Comparison of ENCODE assay signal across 9 cellular contexts in genomic region chr13:74061939-74062595, GRCh38.
A peak's percentile ranks its signal among the peaks of the same experiment; 100 is the strongest.
DNase-seq lines count a peak whose midpoint lies in the region; ATAC-seq lines count a peak whose summit lies in the region.
"Had no signal": no experiment of that assay in that cellular context is flagged by ENCODE, and none has a peak within 500 bp of the region (broad histone marks: within the 10 kb centered on the region; RNA-seq: fewer than 3 reads in every experiment).

No MANE protein-coding gene starts in this region.

- H3K79me1 ChIP-seq in mesenchymal stem cell (replicated peaks; ENCODE audit: low read length, poor library complexity, severe bottlenecking): peaks cover 22% of the 10 kb centered on the region

- peak overlapping the region in 1 of 2 experiments; percentile 71 for H3K4me3 ChIP-seq in mesenchymal stem cell (ENCODE audit: insufficient read depth in 1 of 2, low read depth in 1 of 2, low read length in 2 of 2)

- no peaks in the 10 kb centered on the region for H3K27me3 ChIP-seq in mesenchymal stem cell (ENCODE audit: control insufficient read depth in 1 of 2, insufficient read depth in 1 of 2, low read length in 2 of 2)

- no peak overlapping the region for H3K4ac ChIP-seq in mesenchymal stem cell (ENCODE audit: low read depth in 1 of 2, low read length in 2 of 2)

- peak overlapping the region; percentile 80 for H3K9ac ChIP-seq in mesenchymal stem cell (ENCODE audit: low read length)

- no peak overlapping the region for H3K27ac ChIP-seq in mesenchymal stem cell (ENCODE audit: low read length, poor library complexity, severe bottlenecking)

- H3K27me3 Mint-ChIP-seq in activated T-helper 2 cell treated with anti-CD3 and anti-CD28 coated beads, Interferon-gamma antibody, Interleukin-2, Interleukin-4, amounts not matched to agents 10 μg/mL and 5 μg/mL and 100 μg/mL, durations not matched to agents 14 hours and 24 hours and 36 hours (ENCODE audit: low read depth): no peaks in the 10 kb centered on the region
- H3K27me3 Mint-ChIP-seq: brain had no signal

- peak overlapping the region; percentile 93 for H3K27ac Mint-ChIP-seq in activated T-helper 2 cell treated with anti-CD3 and anti-CD28 coated beads, Interferon-gamma antibody, Interleukin-2, Interleukin-4, amounts not matched to agents 10 μg/mL and 5 μg/mL and 100 μg/mL, durations not matched to agents 14 hours and 24 hours and 36 hours

- H3K18ac ChIP-seq in mesenchymal stem cell (ENCODE audit: low read depth in 1 of 2, low read length in 2 of 2): no peak overlapping the region

- H3K14ac ChIP-seq in mesenchymal stem cell (ENCODE audit: low read length in 2 of 2): no peak overlapping the region

- no peak overlapping the region for H3K23ac ChIP-seq in mesenchymal stem cell (ENCODE audit: low read length in 2 of 2)

- no peak overlapping the region for H4K91ac ChIP-seq in mesenchymal stem cell (ENCODE audit: low read length)

- ATAC-seq in GM18867 (IDR thresholded peaks at IDR 0.05; ENCODE audit: unreplicated experiment) (peak; percentile 76), HG03066 (IDR thresholded peaks at IDR 0.05; ENCODE audit: low read depth, unreplicated experiment) (peak; percentile 69)

- H2AFZ ChIP-seq in mesenchymal stem cell (ENCODE audit: low read depth, low read length): no peak overlapping the region

- H3K9me3 ChIP-seq in mesenchymal stem cell (ENCODE audit: control insufficient read depth, low read length): no peaks in the 10 kb centered on the region

- H4K8ac ChIP-seq in mesenchymal stem cell (ENCODE audit: low read length): no peak overlapping the region

- no peaks in the 10 kb centered on the region for H3K36me3 ChIP-seq in mesenchymal stem cell (ENCODE audit: control insufficient read depth in 1 of 2, insufficient read depth in 2 of 2, low read depth in 1 of 2, low read length in 2 of 2)

- no peak overlapping the region for H2AK5ac ChIP-seq in mesenchymal stem cell (ENCODE audit: low read length, severe bottlenecking)

- H3K9me3 Mint-ChIP-seq in activated T-helper 2 cell treated with anti-CD3 and anti-CD28 coated beads, Interferon-gamma antibody, Interleukin-2, Interleukin-4, amounts not matched to agents 10 μg/mL and 5 μg/mL and 100 μg/mL, durations not matched to agents 14 hours and 24 hours and 36 hours: peaks cover 8% of the 10 kb centered on the region

- no peak overlapping the region for H2BK15ac ChIP-seq in mesenchymal stem cell (ENCODE audit: low read depth, poor library complexity, severe bottlenecking)

- DNase-seq in A172 (ENCODE audit: low spot score) (peak; percentile 13), mesenchymal stem cell (peak; percentile 77), NOMO-1 treated with dmso at 0.1 percent for 144 hours (lab: John Stamatoyannopoulos, UW; ENCODE audit: unreplicated experiment) (no peak)
- DNase-seq in activated T-helper 2 cell treated with anti-CD3 and anti-CD28 coated beads, Interferon-gamma antibody, Interleukin-2, Interleukin-4, amounts not matched to agents 10 μg/mL and 5 μg/mL and 100 μg/mL, durations not matched to agents 14 hours and 24 hours and 36 hours (ENCODE audit: low spot score): no peak
- DNase-seq in stimulated activated CD4-positive, alpha-beta T cell treated with anti-CD3 and anti-CD28 coated beads, Interleukin-2, amount 100 ng/mL, for 48 hours: no peak
- DNase-seq in activated CD4-positive, CD25-positive, alpha-beta regulatory T cell treated with anti-CD3 and anti-CD28 coated beads, Interleukin-2, amount 50 U/mL, for 72 hours: no peak

- peak overlapping the region; percentile 79 for H3K4me3 Mint-ChIP-seq in activated T-helper 2 cell treated with anti-CD3 and anti-CD28 coated beads, Interferon-gamma antibody, Interleukin-2, Interleukin-4, amounts not matched to agents 10 μg/mL and 5 μg/mL and 100 μg/mL, durations not matched to agents 14 hours and 24 hours and 36 hours (ENCODE audit: low read depth)

- H2BK120ac ChIP-seq in mesenchymal stem cell (ENCODE audit: low read depth, low read length): no peak overlapping the region

- H3K4me1 ChIP-seq in mesenchymal stem cell (ENCODE audit: control insufficient read depth, insufficient read depth, low read depth, low read length): no peaks in the 10 kb centered on the region

- H3K4me1 Mint-ChIP-seq in activated T-helper 2 cell treated with anti-CD3 and anti-CD28 coated beads, Interferon-gamma antibody, Interleukin-2, Interleukin-4, amounts not matched to agents 10 μg/mL and 5 μg/mL and 100 μg/mL, durations not matched to agents 14 hours and 24 hours and 36 hours (ENCODE audit: low read depth): peaks cover 69% of the 10 kb centered on the region

- H3K36me3 Mint-ChIP-seq in activated T-helper 2 cell treated with anti-CD3 and anti-CD28 coated beads, Interferon-gamma antibody, Interleukin-2, Interleukin-4, amounts not matched to agents 10 μg/mL and 5 μg/mL and 100 μg/mL, durations not matched to agents 14 hours and 24 hours and 36 hours (ENCODE audit: low read depth): peaks cover 40% of the 10 kb centered on the region

- intact Hi-C loops in activated T-helper 2 cell treated with anti-CD3 and anti-CD28 coated beads, Interferon-gamma antibody, Interleukin-2, Interleukin-4, amounts not matched to agents 10 μg/mL and 5 μg/mL and 100 μg/mL, durations not matched to agents 14 hours and 24 hours and 36 hours (cut with micrococcal nuclease): loop anchor here (1.0 to 10.0 kb wide), 8 partner anchors 35 to 1263 kb away; partner anchors contain the start of gene KLF12

- no peak overlapping the region for H2BK5ac ChIP-seq in mesenchymal stem cell (ENCODE audit: low read depth, low read length, poor library complexity, severe bottlenecking)

- no peak overlapping the region for H3K4me2 ChIP-seq in mesenchymal stem cell (ENCODE audit: low read length, poor library complexity, severe bottlenecking)

- no peak overlapping the region for H2BK12ac ChIP-seq in mesenchymal stem cell (ENCODE audit: low read length in 2 of 2)

- 0% methylated on average over 1 of the region's 3 CpGs for WGBS in mesenchymal stem cell

Comparison
In these comparisons a context has a peak if more than half of its experiments do, and no peak if none do; other contexts are left out.
1. DNase-seq: peak in A172 (single experiment) and mesenchymal stem cell (single experiment); none in activated T-helper 2 cell treated with anti-CD3 and anti-CD28 coated beads, Interferon-gamma antibody, Interleukin-2, Interleukin-4, amounts not matched to agents 10 μg/mL and 5 μg/mL and 100 μg/mL, durations not matched to agents 14 hours and 24 hours and 36 hours (single experiment), NOMO-1 treated with dmso at 0.1 percent for 144 hours (single experiment), stimulated activated CD4-positive, alpha-beta T cell treated with anti-CD3 and anti-CD28 coated beads, Interleukin-2, amount 100 ng/mL, for 48 hours (0 of 2) and activated CD4-positive, CD25-positive, alpha-beta regulatory T cell treated with anti-CD3 and anti-CD28 coated beads, Interleukin-2, amount 50 U/mL, for 72 hours (single experiment).